ENCODE assay signal across 20 cellular contexts in the genomic region with DNA sequence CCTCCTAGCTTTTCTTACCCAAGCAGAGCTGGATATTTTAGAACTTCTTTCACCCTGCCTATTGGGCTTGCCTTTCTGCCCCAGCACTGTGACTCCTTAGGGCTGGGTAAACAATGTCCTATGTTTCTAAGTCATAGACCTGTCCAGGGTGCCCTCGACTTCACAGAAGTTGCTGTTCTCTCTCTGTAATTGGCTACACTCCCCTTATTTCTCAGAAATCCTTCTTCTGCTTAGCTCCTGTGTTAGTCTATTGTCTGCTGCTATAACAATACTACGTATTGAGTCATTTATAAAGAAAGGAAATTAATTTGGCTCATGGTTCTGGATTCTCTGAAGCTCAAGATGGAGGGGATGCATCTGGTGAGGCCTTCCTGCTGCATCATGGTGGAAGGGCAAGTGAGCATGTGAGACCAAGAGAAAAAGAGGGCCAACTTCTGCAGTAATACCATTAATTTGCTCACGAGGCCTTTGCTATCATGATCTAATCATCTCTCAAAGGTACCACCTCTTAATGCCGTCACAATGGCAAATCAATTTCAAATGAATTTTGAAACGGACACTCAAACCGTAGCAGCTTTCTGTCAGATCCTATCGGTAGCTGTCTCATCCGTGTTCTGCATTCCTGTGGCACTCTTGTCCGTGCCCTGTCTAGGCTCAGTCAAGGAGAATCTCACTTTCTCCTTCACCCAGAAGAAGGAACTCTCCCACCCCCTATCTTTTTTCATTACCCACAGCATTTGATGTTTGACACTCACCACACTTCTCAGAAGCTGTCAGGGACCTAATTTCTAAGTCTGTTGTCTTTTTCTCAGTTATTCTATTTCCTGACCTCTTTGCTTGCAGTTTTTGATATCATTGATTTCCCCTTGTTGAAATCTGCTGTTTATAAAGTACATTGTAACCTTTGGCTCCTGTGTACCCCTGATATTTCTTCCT. TPM values are rescaled to one million over a fixed set of nuclear protein-coding genes. Genes with fewer than 3 reads are reported as not detected.
DNase-seq lines count a peak whose midpoint lies in the region; ATAC-seq and TF ChIP-seq lines count a peak whose summit lies in the region.
"Had no signal": no experiment of that assay in that cellular context is flagged by ENCODE, and none has a peak within 500 bp of the region (broad histone marks: within the 10 kb centered on the region; RNA-seq: fewer than 3 reads in every experiment).

No MANE protein-coding gene starts in this region.

- WGBS in stomach, 5 donors, result 70 to 85% (median 74%) methylated on average over 9 of the region's 9 CpGs

- H3K9me3 Mint-ChIP-seq in activated naive CD4-positive, alpha-beta T cell treated with anti-CD3 and anti-CD28 coated beads for 36 hours, result peaks cover 18% of the 10 kb centered on the region
- peaks cover 26% of the 10 kb centered on the region for H3K9me3 Mint-ChIP-seq in activated CD8-positive, alpha-beta T cell treated with anti-CD3 and anti-CD28 coated beads, Interleukin-2, amount 10 ng/mL, durations not matched to agents 7 days and 5 days (ENCODE audit: insufficient read depth)
- peaks cover 13% of the 10 kb centered on the region for H3K9me3 Mint-ChIP-seq in stimulated activated effector memory CD8-positive, alpha-beta T cell treated with anti-CD3 and anti-CD28 coated beads, Interleukin-12 subunit alpha, Interleukin-12 subunit beta, amount 100 ng/mL, for 72 hours

- intact Hi-C loops in activated naive CD4-positive, alpha-beta T cell treated with anti-CD3 and anti-CD28 coated beads for 36 hours (cut with micrococcal nuclease), result loop anchor here (5.0 to 10.0 kb wide), 3 partner anchors 141 to 692 kb away; a partner anchor contains a TSS
- intact Hi-C loops in stomach (cut with DNase I; ENCODE audit: low total_unique reads), result loop anchor here (5.0 kb wide), 1 partner anchor 57 kb away; no protein-coding TSS in a partner anchor

- no peaks in the 10 kb centered on the region for H3K9me3 ChIP-seq in stomach
- H3K9me3 ChIP-seq: gastroesophageal sphincter, right atrium auricular region had no signal

- peak; percentile 24 for ATAC-seq in activated CD8-positive, alpha-beta T cell treated with anti-CD3 and anti-CD28 coated beads, Interleukin-2, amount 10 ng/mL, durations not matched to agents 7 days and 5 days
- peak; percentile 74 for ATAC-seq in stimulated activated effector memory CD8-positive, alpha-beta T cell treated with anti-CD3 and anti-CD28 coated beads, Interleukin-12 subunit alpha, Interleukin-12 subunit beta, amount 100 ng/mL, for 72 hours
- ATAC-seq: gastroesophageal sphincter had no signal

- H3K4me3 Mint-ChIP-seq in activated naive CD4-positive, alpha-beta T cell treated with anti-CD3 and anti-CD28 coated beads for 36 hours, result no peak overlapping the region
- no peak overlapping the region for H3K4me3 Mint-ChIP-seq in activated CD8-positive, alpha-beta T cell treated with anti-CD3 and anti-CD28 coated beads, Interleukin-2, amount 10 ng/mL, durations not matched to agents 7 days and 5 days
- H3K4me3 Mint-ChIP-seq in stimulated activated effector memory CD8-positive, alpha-beta T cell treated with anti-CD3 and anti-CD28 coated beads, Interleukin-12 subunit alpha, Interleukin-12 subunit beta, amount 100 ng/mL, for 72 hours, result peak overlapping the region; percentile 43

- no peaks in the 10 kb centered on the region for H3K27me3 ChIP-seq in stomach
- H3K27me3 ChIP-seq: gastroesophageal sphincter, right atrium auricular region had no signal

- peaks cover 5% of the 10 kb centered on the region for H3K36me3 Mint-ChIP-seq in activated naive CD4-positive, alpha-beta T cell treated with anti-CD3 and anti-CD28 coated beads for 36 hours (ENCODE audit: low read depth)
- H3K36me3 Mint-ChIP-seq in activated CD8-positive, alpha-beta T cell treated with anti-CD3 and anti-CD28 coated beads, Interleukin-2, amount 10 ng/mL, durations not matched to agents 7 days and 5 days (ENCODE audit: low read depth), result peaks cover 34% of the 10 kb centered on the region
- no peaks in the 10 kb centered on the region for H3K36me3 Mint-ChIP-seq in stimulated activated effector memory CD8-positive, alpha-beta T cell treated with anti-CD3 and anti-CD28 coated beads, Interleukin-12 subunit alpha, Interleukin-12 subunit beta, amount 100 ng/mL, for 72 hours

- no peaks in the 10 kb centered on the region for H3K36me3 ChIP-seq in stomach
- H3K36me3 ChIP-seq: gastroesophageal sphincter, right atrium auricular region had no signal

- TF ChIP-seq POLR2A in stomach (IDR thresholded peaks at IDR 0.05), result no peak

- H3K27ac ChIP-seq in coronary artery (no peak overlapping the region), stomach (peak overlapping the region in 2 of 5 donors; percentile 5 to 78)
- H3K27ac ChIP-seq: gastroesophageal sphincter, right atrium auricular region had no signal

- H3K4me3 ChIP-seq in coronary artery, result no peak overlapping the region
- H3K4me3 ChIP-seq in stomach, result no peak overlapping the region
- H3K4me3 ChIP-seq: gastroesophageal sphincter, right atrium auricular region had no signal

- H3K27ac Mint-ChIP-seq in activated naive CD4-positive, alpha-beta T cell treated with anti-CD3 and anti-CD28 coated beads for 36 hours, result peak overlapping the region; percentile 73
- H3K27ac Mint-ChIP-seq in activated CD8-positive, alpha-beta T cell treated with anti-CD3 and anti-CD28 coated beads, Interleukin-2, amount 10 ng/mL, durations not matched to agents 7 days and 5 days, result peak overlapping the region; percentile 81
- peak overlapping the region; percentile 96 for H3K27ac Mint-ChIP-seq in stimulated activated effector memory CD8-positive, alpha-beta T cell treated with anti-CD3 and anti-CD28 coated beads, Interleukin-12 subunit alpha, Interleukin-12 subunit beta, amount 100 ng/mL, for 72 hours

- no peak for TF ChIP-seq EP300 in stomach (IDR thresholded peaks at IDR 0.05)

- peaks cover 48% of the 10 kb centered on the region for H3K4me1 Mint-ChIP-seq in activated naive CD4-positive, alpha-beta T cell treated with anti-CD3 and anti-CD28 coated beads for 36 hours (ENCODE audit: low read depth)
- H3K4me1 Mint-ChIP-seq in activated CD8-positive, alpha-beta T cell treated with anti-CD3 and anti-CD28 coated beads, Interleukin-2, amount 10 ng/mL, durations not matched to agents 7 days and 5 days (ENCODE audit: low read depth), result peaks cover 52% of the 10 kb centered on the region
- H3K4me1 Mint-ChIP-seq in stimulated activated effector memory CD8-positive, alpha-beta T cell treated with anti-CD3 and anti-CD28 coated beads, Interleukin-12 subunit alpha, Interleukin-12 subunit beta, amount 100 ng/mL, for 72 hours, result peaks cover 49% of the 10 kb centered on the region

- DNase-seq in activated naive CD4-positive, alpha-beta T cell treated with anti-CD3 and anti-CD28 coated beads for 36 hours, result no peak
- no peak for DNase-seq in activated naive CD4-positive, alpha-beta T cell (lab: John Stamatoyannopoulos, UW)
- no peak for DNase-seq in activated CD8-positive, alpha-beta T cell treated with anti-CD3 and anti-CD28 coated beads, Interleukin-2, amount 10 ng/mL, durations not matched to agents 7 days and 5 days
- peak; percentile 31 for DNase-seq in glomerular endothelial cell (ENCODE audit: extremely low read depth, low read depth, low spot score)
- no peak for DNase-seq in stimulated activated effector memory CD8-positive, alpha-beta T cell treated with anti-CD3 and anti-CD28 coated beads, Interleukin-12 subunit alpha, Interleukin-12 subunit beta, amount 100 ng/mL, for 72 hours (ENCODE audit: low spot score in 2 of 2)
- DNase-seq in coronary artery (ENCODE audit: low spot score), result no peak
- no peak for DNase-seq in stomach
- DNase-seq in retina, result no peak
- DNase-seq: Calu3, cerebellar nuclear complex, GDM1, MM.1S, NCI-H1694 treated with DMSO at 0.1 percent for 48 hours, SIG-M5, substantia nigra, T1000 had no signal

- H3K4me1 ChIP-seq in stomach, result peaks cover 4 to 42% (median 22%) of the 10 kb centered on the region in 4 donors

- TF ChIP-seq CTCF in coronary artery (IDR thresholded peaks at IDR 0.05) (no peak), stomach (IDR thresholded peaks at IDR 0.05) (no peak)

- CTCF ChIA-PET in activated naive CD4-positive, alpha-beta T cell treated with anti-CD3 and anti-CD28 coated beads for 36 hours (lab: Charles Lee), result interaction anchor here (0.9 to 8.4 kb wide), 8 partner anchors 7 to 61 kb away, joined by 3 to 248 read pairs (median 22); a partner anchor contains a TSS
- CTCF ChIA-PET in activated CD8-positive, alpha-beta T cell treated with anti-CD3 and anti-CD28 coated beads, Interleukin-2, amount 10 ng/mL, durations not matched to agents 7 days and 5 days (lab: Charles Lee), result interaction anchor here (0.7 to 13.2 kb wide), 18 partner anchors 9 to 158 kb away, joined by 3 to 408 read pairs (median 10); a partner anchor contains a TSS

- POLR2A ChIA-PET in activated CD8-positive, alpha-beta T cell treated with anti-CD3 and anti-CD28 coated beads, Interleukin-2, amount 10 ng/mL, durations not matched to agents 7 days and 5 days (lab: Charles Lee), result interaction anchor here (1.1 to 1.9 kb wide), 4 partner anchors 10 to 25 kb away, joined by 4 to 7 read pairs (median 4); a partner anchor contains a TSS

- no peaks in the 10 kb centered on the region for H3K27me3 Mint-ChIP-seq in activated naive CD4-positive, alpha-beta T cell treated with anti-CD3 and anti-CD28 coated beads for 36 hours (ENCODE audit: low read depth)
- H3K27me3 Mint-ChIP-seq in activated CD8-positive, alpha-beta T cell treated with anti-CD3 and anti-CD28 coated beads, Interleukin-2, amount 10 ng/mL, durations not matched to agents 7 days and 5 days (ENCODE audit: low read depth), result no peaks in the 10 kb centered on the region

RNA-seq across cellular contexts. Expression of a gene that starts 22.3 kb away (rescaled TPM):
- 10 to 100 TPM; 42.8 to 46.9 TPM for total RNA-seq in activated naive CD4-positive, alpha-beta T cell treated with anti-CD3 and anti-CD28 coated beads for 36 hours
- 100 to 1,000 TPM; 115 to 124 TPM for total RNA-seq in activated CD8-positive, alpha-beta T cell treated with anti-CD3 and anti-CD28 coated beads, Interleukin-2, amount 10 ng/mL, durations not matched to agents 7 days and 5 days
- total RNA-seq in glomerular endothelial cell (not detected in 2 replicates), stomach (10 to 100 TPM in 3 of 5 donors, under 1 TPM in 1, not detected in 1; 0.73 to 37.5 (median 20.5) TPM)
- polyA plus RNA-seq in stomach, result 1 to 10 TPM in 2 of 3 donors, under 1 TPM in 1; 0.44 to 1.4 (median 1.3) TPM
- total RNA-seq: Calu3, endothelial cell of umbilical vein, HepG2 had no signal
- polyA plus RNA-seq: endothelial cell of umbilical vein, HepG2 had no signal

RNA-seq across cellular contexts. Expression of a gene that starts 53.0 kb away (rescaled TPM):
- under 1 TPM; 0.12 to 0.69 TPM for total RNA-seq in activated naive CD4-positive, alpha-beta T cell treated with anti-CD3 and anti-CD28 coated beads for 36 hours
- under 1 TPM; 0.60 to 0.63 TPM for total RNA-seq in activated CD8-positive, alpha-beta T cell treated with anti-CD3 and anti-CD28 coated beads, Interleukin-2, amount 10 ng/mL, durations not matched to agents 7 days and 5 days
- total RNA-seq in glomerular endothelial cell (not detected in 2 replicates), stomach (10 to 100 TPM in 3 of 5 donors, 1 to 10 TPM in 2; 1.7 to 43.2 (median 11.6) TPM)
- 1 to 10 TPM; 4.8 to 8.6 (median 8.6) TPM for polyA plus RNA-seq in stomach
- total RNA-seq: Calu3, endothelial cell of umbilical vein, HepG2 had no signal
- polyA plus RNA-seq: endothelial cell of umbilical vein, HepG2 had no signal
